8 cellular contexts compared by ENCODE assay signal in genomic region chr18:26655614-26656400, GRCh38.
DNase-seq lines count a peak whose midpoint lies in the region; ATAC-seq and TF ChIP-seq lines count a peak whose summit lies in the region.

No MANE protein-coding gene starts in this region.

- peak overlapping the region; percentile 42 for H3K4me3 Mint-ChIP-seq in activated naive CD8-positive, alpha-beta T cell treated with anti-CD3 and anti-CD28 coated beads for 36 hours

- ATAC-seq in heart left ventricle (peak; percentile 77 to 88 (median 84)), GM19463 (IDR thresholded peaks at IDR 0.05; ENCODE audit: unreplicated experiment) (no peak), GM21367 (IDR thresholded peaks at IDR 0.05; ENCODE audit: unreplicated experiment) (no peak)

- peaks cover 84% of the 10 kb centered on the region for H3K27me3 Mint-ChIP-seq in activated naive CD8-positive, alpha-beta T cell treated with anti-CD3 and anti-CD28 coated beads for 36 hours

- peaks cover 0 to 42% (median 3%) of the 10 kb centered on the region in 9 donors for H3K27me3 ChIP-seq in heart left ventricle
- no peaks in the 10 kb centered on the region for H3K27me3 ChIP-seq in ovary

- no peak overlapping the region for H3K27ac Mint-ChIP-seq in activated naive CD8-positive, alpha-beta T cell treated with anti-CD3 and anti-CD28 coated beads for 36 hours

- H3K4me3 ChIP-seq in heart left ventricle: peak overlapping the region; percentile 64 to 92 (median 74)
- H3K4me3 ChIP-seq in ovary: peak overlapping the region; percentile 77

- TF ChIP-seq POLR2A in heart left ventricle (IDR thresholded peaks at IDR 0.05): no peak
- TF ChIP-seq POLR2A in ovary (IDR thresholded peaks at IDR 0.05): no peak

- 1 to 3% (median 2%) methylated on average over 48 to 56 of the region's 56 CpGs for WGBS in heart left ventricle, 4 donors
- 0 to 1% (median 1%) methylated on average over 55 to 56 of the region's 56 CpGs for WGBS in ovary, 3 donors

- H3K9me3 Mint-ChIP-seq in activated naive CD8-positive, alpha-beta T cell treated with anti-CD3 and anti-CD28 coated beads for 36 hours: no peaks in the 10 kb centered on the region

- peaks cover 12% of the 10 kb centered on the region for H3K4me1 Mint-ChIP-seq in activated naive CD8-positive, alpha-beta T cell treated with anti-CD3 and anti-CD28 coated beads for 36 hours

- DNase-seq in NCI-H2081 (lab: John Stamatoyannopoulos, UW): peak; percentile 23 to 69
- no peak for DNase-seq in NCI-H2081 treated with DMSO at 0.1 percent for 48 hours (lab: John Stamatoyannopoulos, UW)
- DNase-seq in NCI-H1048 (lab: John Stamatoyannopoulos, UW): peak; percentile 81
- DNase-seq in activated naive CD8-positive, alpha-beta T cell treated with anti-CD3 and anti-CD28 coated beads for 36 hours: no peak
- DNase-seq in heart left ventricle: peak; percentile 36 to 72 (median 68)
- peak; percentile 57 to 78 (median 70) for DNase-seq in ovary

- H3K36me3 Mint-ChIP-seq in activated naive CD8-positive, alpha-beta T cell treated with anti-CD3 and anti-CD28 coated beads for 36 hours: no peaks in the 10 kb centered on the region

- TF ChIP-seq EP300 in ovary (IDR thresholded peaks at IDR 0.05): no peak

- no peaks in the 10 kb centered on the region for H3K36me3 ChIP-seq in heart left ventricle
- H3K36me3 ChIP-seq in ovary: no peaks in the 10 kb centered on the region

- intact Hi-C loops in heart left ventricle (cut with DNase I): loop anchor here in 9 of 10 donors (2.0 to 10.0 kb wide), 11 partner anchors 41 to 564 kb away; partner anchors contain the start of genes KCTD1 (in 5 of the 9), TAF4B (in 2 of the 9) and SS18 (in 1 of the 9)
- intact Hi-C loops in ovary (cut with DNase I): loop anchor here in 2 of 4 donors (10.0 kb wide), 2 partner anchors 101 to 111 kb away; partner anchors contain the start of gene KCTD1 (in 1 of the 2)

- TF ChIP-seq CTCF in heart left ventricle (IDR thresholded peaks at IDR 0.05) (peak in 4 of 12 donors; percentile 15 to 35 (median 18)), ovary (IDR thresholded peaks at IDR 0.05) (no peak)

- H3K27ac ChIP-seq in heart left ventricle: peak overlapping the region; percentile 20 to 92 (median 85)
- H3K27ac ChIP-seq in ovary: peak overlapping the region; percentile 93 to 99

- H3K9me3 ChIP-seq in heart left ventricle (no peaks in the 10 kb centered on the region), ovary (no peaks in the 10 kb centered on the region)

- H3K4me1 ChIP-seq in heart left ventricle: peaks cover 0 to 32% (median 12%) of the 10 kb centered on the region in 12 donors
- H3K4me1 ChIP-seq in ovary (ENCODE audit: insufficient read depth): peaks cover 3% of the 10 kb centered on the region

Comparison
In these comparisons a context has a peak if more than half of its experiments do, and no peak if none do; other contexts are left out.
1. DNase-seq: peak in NCI-H2081 (2 of 2), NCI-H1048 (single experiment), heart left ventricle (5 of 5) and ovary (5 of 5); none in NCI-H2081 treated with DMSO at 0.1 percent for 48 hours (single experiment) and activated naive CD8-positive, alpha-beta T cell treated with anti-CD3 and anti-CD28 coated beads for 36 hours (single experiment).
2. ATAC-seq: peak in heart left ventricle (4 of 4); none in GM19463 (single experiment) and GM21367 (single experiment).